In genomic region chr17:40323731-40324650, GRCh38 we compare ENCODE assay signal across 1 cellular context.
A peak's percentile ranks its signal among the peaks of the same experiment; 100 is the strongest.
TF ChIP-seq lines count a peak whose summit lies in the region.

No MANE protein-coding gene starts in this region.

TF ChIP-seq in GM12878, 131 proteins besides CTCF, POLR2A, EP300 and RAD21 (continued from another document and continues in another):
- TF ChIP-seq USF1 (IDR thresholded peaks at IDR 0.05; ENCODE audit: borderline replicate concordance, extremely low read length, insufficient read depth, low read depth, low read length) (no peak), SRF (IDR thresholded peaks at IDR 0.05; ENCODE audit: low read depth in 2 of 2, low read length in 2 of 2) (no peak), EGR1 (IDR thresholded peaks at IDR 0.05; ENCODE audit: borderline replicate concordance in 1 of 2, low read depth in 2 of 2, low read length in 2 of 2) (peak; percentile 21 to 78), MLLT1 (IDR thresholded peaks at IDR 0.05) (no peak; the same call in 1 of the 2 replicates), STAT1 (conservative IDR thresholded peaks at IDR 0.05) (no peak), SMAD1 (IDR thresholded peaks at IDR 0.05; ENCODE audit: low read depth, partially characterized antibody) (no peak), ATF3 (IDR thresholded peaks at IDR 0.05; ENCODE audit: borderline replicate concordance, extremely low read depth, low read depth, low read length) (no peak), SPI1 (IDR thresholded peaks at IDR 0.05; ENCODE audit: borderline replicate concordance, insufficient read depth, low read depth, low read length) (peak; percentile 31; the same call in 1 of the 2 replicates), RELA (IDR thresholded peaks at IDR 0.05; ENCODE audit: borderline replicate concordance, partially characterized antibody) (peak; percentile 98), TCF12 (IDR thresholded peaks at IDR 0.05; ENCODE audit: low read depth, low read length) (peak; percentile 69), IKZF1 (conservative IDR thresholded peaks at IDR 0.05) (peak; percentile 83), KLF5 (IDR thresholded peaks at IDR 0.05; ENCODE audit: partially characterized antibody) (peak; percentile 45), BHLHE40 (IDR thresholded peaks at IDR 0.05; ENCODE audit: borderline replicate concordance in 1 of 2, low read depth in 2 of 2, low read length in 1 of 2) (peak; percentile 16 to 53; a peak in 1 of 4 replicates), JUND (IDR thresholded peaks at IDR 0.05; ENCODE audit: low read depth, low read length) (no peak), ZZZ3 (IDR thresholded peaks at IDR 0.05; ENCODE audit: control insufficient read depth, insufficient read length, low read depth) (no peak), TCF3 (IDR thresholded peaks at IDR 0.05; ENCODE audit: borderline replicate concordance, insufficient read depth, low read depth, low read length) (peak; percentile 76), ZNF207 (IDR thresholded peaks at IDR 0.05; ENCODE audit: borderline replicate concordance) (no peak), NRF1 (conservative IDR thresholded peaks at IDR 0.05; ENCODE audit: low read depth, low read length) (no peak), BRCA1 (IDR thresholded peaks at IDR 0.05; ENCODE audit: low read depth, low read length) (no peak), NR2C2 (IDR thresholded peaks at IDR 0.05; ENCODE audit: borderline replicate concordance, control insufficient read depth, insufficient read length, low read depth) (no peak), MXI1 (IDR thresholded peaks at IDR 0.05; ENCODE audit: low read depth, low read length) (no peak), KDM1A (IDR thresholded peaks at IDR 0.05; ENCODE audit: borderline replicate concordance) (no peak), SMAD5 (IDR thresholded peaks at IDR 0.05; ENCODE audit: low read depth) (no peak), MEF2B (IDR thresholded peaks at IDR 0.05; ENCODE audit: partially characterized antibody, poor library complexity, severe bottlenecking) (no peak), ZNF622 (IDR thresholded peaks at IDR 0.05) (no peak), MYB (IDR thresholded peaks at IDR 0.05; ENCODE audit: borderline replicate concordance, low read depth, low read length) (no peak), SREBF2 (IDR thresholded peaks at IDR 0.05; ENCODE audit: low read length) (no peak), ZNF24 (IDR thresholded peaks at IDR 0.05) (no peak), CBX5 (IDR thresholded peaks at IDR 0.05; ENCODE audit: low read depth) (no peak)
- TF ChIP-seq, protein P1, sequence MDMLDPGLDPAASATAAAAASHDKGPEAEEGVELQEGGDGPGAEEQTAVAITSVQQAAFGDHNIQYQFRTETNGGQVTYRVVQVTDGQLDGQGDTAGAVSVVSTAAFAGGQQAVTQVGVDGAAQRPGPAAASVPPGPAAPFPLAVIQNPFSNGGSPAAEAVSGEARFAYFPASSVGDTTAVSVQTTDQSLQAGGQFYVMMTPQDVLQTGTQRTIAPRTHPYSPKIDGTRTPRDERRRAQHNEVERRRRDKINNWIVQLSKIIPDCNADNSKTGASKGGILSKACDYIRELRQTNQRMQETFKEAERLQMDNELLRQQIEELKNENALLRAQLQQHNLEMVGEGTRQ (IDR thresholded peaks at IDR 0.05; ENCODE audit: borderline replicate concordance, low read depth, low read length) = no peak
- TF ChIP-seq, protein P2, sequence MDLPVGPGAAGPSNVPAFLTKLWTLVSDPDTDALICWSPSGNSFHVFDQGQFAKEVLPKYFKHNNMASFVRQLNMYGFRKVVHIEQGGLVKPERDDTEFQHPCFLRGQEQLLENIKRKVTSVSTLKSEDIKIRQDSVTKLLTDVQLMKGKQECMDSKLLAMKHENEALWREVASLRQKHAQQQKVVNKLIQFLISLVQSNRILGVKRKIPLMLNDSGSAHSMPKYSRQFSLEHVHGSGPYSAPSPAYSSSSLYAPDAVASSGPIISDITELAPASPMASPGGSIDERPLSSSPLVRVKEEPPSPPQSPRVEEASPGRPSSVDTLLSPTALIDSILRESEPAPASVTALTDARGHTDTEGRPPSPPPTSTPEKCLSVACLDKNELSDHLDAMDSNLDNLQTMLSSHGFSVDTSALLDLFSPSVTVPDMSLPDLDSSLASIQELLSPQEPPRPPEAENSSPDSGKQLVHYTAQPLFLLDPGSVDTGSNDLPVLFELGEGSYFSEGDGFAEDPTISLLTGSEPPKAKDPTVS (IDR thresholded peaks at IDR 0.05; ENCODE audit: low read depth, low read length) = no peak
- TF ChIP-seq, protein P3, sequence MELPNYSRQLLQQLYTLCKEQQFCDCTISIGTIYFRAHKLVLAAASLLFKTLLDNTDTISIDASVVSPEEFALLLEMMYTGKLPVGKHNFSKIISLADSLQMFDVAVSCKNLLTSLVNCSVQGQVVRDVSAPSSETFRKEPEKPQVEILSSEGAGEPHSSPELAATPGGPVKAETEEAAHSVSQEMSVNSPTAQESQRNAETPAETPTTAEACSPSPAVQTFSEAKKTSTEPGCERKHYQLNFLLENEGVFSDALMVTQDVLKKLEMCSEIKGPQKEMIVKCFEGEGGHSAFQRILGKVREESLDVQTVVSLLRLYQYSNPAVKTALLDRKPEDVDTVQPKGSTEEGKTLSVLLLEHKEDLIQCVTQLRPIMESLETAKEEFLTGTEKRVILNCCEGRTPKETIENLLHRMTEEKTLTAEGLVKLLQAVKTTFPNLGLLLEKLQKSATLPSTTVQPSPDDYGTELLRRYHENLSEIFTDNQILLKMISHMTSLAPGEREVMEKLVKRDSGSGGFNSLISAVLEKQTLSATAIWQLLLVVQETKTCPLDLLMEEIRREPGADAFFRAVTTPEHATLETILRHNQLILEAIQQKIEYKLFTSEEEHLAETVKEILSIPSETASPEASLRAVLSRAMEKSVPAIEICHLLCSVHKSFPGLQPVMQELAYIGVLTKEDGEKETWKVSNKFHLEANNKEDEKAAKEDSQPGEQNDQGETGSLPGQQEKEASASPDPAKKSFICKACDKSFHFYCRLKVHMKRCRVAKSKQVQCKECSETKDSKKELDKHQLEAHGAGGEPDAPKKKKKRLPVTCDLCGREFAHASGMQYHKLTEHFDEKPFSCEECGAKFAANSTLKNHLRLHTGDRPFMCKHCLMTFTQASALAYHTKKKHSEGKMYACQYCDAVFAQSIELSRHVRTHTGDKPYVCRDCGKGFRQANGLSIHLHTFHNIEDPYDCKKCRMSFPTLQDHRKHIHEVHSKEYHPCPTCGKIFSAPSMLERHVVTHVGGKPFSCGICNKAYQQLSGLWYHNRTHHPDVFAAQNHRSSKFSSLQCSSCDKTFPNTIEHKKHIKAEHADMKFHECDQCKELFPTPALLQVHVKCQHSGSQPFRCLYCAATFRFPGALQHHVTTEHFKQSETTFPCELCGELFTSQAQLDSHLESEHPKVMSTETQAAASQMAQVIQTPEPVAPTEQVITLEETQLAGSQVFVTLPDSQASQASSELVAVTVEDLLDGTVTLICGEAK (IDR thresholded peaks at IDR 0.05; ENCODE audit: borderline replicate concordance) = no peak
- TF ChIP-seq, protein P4, sequence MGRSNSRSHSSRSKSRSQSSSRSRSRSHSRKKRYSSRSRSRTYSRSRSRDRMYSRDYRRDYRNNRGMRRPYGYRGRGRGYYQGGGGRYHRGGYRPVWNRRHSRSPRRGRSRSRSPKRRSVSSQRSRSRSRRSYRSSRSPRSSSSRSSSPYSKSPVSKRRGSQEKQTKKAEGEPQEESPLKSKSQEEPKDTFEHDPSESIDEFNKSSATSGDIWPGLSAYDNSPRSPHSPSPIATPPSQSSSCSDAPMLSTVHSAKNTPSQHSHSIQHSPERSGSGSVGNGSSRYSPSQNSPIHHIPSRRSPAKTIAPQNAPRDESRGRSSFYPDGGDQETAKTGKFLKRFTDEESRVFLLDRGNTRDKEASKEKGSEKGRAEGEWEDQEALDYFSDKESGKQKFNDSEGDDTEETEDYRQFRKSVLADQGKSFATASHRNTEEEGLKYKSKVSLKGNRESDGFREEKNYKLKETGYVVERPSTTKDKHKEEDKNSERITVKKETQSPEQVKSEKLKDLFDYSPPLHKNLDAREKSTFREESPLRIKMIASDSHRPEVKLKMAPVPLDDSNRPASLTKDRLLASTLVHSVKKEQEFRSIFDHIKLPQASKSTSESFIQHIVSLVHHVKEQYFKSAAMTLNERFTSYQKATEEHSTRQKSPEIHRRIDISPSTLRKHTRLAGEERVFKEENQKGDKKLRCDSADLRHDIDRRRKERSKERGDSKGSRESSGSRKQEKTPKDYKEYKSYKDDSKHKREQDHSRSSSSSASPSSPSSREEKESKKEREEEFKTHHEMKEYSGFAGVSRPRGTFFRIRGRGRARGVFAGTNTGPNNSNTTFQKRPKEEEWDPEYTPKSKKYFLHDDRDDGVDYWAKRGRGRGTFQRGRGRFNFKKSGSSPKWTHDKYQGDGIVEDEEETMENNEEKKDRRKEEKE (IDR thresholded peaks at IDR 0.05) = no peak
- TF ChIP-seq, protein P5, sequence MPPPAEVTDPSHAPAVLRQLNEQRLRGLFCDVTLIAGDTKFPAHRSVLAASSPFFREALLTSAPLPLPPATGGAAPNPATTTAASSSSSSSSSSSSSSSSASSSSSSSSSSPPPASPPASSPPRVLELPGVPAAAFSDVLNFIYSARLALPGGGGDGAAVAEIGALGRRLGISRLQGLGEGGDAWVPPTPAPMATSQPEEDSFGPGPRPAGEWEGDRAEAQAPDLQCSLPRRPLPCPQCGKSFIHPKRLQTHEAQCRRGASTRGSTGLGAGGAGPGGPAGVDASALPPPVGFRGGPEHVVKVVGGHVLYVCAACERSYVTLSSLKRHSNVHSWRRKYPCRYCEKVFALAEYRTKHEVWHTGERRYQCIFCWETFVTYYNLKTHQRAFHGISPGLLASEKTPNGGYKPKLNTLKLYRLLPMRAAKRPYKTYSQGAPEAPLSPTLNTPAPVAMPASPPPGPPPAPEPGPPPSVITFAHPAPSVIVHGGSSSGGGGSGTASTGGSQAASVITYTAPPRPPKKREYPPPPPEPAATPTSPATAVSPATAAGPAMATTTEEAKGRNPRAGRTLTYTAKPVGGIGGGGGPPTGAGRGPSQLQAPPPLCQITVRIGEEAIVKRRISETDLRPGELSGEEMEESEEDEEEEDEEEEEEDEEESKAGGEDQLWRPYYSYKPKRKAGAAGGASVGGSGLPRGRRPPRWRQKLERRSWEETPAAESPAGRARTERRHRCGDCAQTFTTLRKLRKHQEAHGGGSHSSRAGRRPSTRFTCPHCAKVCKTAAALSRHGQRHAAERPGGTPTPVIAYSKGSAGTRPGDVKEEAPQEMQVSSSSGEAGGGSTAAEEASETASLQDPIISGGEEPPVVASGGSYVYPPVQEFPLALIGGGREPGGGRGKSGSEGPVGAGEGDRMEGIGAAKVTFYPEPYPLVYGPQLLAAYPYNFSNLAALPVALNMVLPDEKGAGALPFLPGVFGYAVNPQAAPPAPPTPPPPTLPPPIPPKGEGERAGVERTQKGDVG (CRISPR knock-in tag; IDR thresholded peaks at IDR 0.05) = no peak
- TF ChIP-seq, protein P6, sequence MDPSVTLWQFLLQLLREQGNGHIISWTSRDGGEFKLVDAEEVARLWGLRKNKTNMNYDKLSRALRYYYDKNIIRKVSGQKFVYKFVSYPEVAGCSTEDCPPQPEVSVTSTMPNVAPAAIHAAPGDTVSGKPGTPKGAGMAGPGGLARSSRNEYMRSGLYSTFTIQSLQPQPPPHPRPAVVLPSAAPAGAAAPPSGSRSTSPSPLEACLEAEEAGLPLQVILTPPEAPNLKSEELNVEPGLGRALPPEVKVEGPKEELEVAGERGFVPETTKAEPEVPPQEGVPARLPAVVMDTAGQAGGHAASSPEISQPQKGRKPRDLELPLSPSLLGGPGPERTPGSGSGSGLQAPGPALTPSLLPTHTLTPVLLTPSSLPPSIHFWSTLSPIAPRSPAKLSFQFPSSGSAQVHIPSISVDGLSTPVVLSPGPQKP (IDR thresholded peaks at IDR 0.05; ENCODE audit: low read depth, low read length) = no peak
- TF ChIP-seq, protein P7, sequence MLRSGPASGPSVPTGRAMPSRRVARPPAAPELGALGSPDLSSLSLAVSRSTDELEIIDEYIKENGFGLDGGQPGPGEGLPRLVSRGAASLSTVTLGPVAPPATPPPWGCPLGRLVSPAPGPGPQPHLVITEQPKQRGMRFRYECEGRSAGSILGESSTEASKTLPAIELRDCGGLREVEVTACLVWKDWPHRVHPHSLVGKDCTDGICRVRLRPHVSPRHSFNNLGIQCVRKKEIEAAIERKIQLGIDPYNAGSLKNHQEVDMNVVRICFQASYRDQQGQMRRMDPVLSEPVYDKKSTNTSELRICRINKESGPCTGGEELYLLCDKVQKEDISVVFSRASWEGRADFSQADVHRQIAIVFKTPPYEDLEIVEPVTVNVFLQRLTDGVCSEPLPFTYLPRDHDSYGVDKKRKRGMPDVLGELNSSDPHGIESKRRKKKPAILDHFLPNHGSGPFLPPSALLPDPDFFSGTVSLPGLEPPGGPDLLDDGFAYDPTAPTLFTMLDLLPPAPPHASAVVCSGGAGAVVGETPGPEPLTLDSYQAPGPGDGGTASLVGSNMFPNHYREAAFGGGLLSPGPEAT (IDR thresholded peaks at IDR 0.05; ENCODE audit: low read depth) = peak; percentile 86
